In the genomic region with DNA sequence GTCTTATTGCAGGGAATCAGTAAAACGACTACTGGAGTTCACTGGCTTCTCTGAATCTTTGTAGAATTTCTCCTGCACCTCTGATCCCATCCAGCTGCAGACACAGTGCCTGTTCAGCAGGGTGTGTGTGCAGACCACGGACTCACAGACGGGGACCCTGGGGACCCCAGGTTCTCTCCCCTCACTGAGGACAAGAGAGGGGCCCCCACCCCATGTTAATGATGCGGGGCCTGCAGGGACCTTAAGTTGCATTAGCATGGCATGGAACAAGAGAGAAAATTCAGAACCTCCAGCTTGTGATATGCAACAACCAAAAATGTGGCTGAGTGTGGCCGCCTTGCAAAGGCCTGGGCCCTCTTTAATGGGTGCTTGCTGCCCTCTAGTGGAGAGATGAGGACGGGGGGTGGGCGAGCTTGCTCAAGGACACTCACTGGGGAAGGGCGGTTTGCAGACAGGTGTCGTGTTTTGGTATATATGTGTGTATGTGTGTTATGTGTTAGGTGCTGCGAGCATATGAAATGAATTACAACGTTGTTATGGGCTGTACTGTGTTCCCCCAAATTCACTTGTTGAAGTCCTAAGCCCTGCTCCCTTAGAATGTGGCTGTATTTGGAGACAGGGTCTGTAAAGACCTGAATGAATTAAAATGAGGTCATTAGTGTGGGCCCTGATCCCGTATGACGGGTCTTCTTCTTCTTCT, we compare ENCODE assay signal across 1 cellular context.
A peak's percentile ranks its signal among the peaks of the same experiment; 100 is the strongest.
TF ChIP-seq lines count a peak whose summit lies in the region.

No MANE protein-coding gene starts in this region.

TF ChIP-seq in K562, 482 proteins besides CTCF, POLR2A, EP300 and RAD21 (continued from another document):
- TF ChIP-seq, protein P1, sequence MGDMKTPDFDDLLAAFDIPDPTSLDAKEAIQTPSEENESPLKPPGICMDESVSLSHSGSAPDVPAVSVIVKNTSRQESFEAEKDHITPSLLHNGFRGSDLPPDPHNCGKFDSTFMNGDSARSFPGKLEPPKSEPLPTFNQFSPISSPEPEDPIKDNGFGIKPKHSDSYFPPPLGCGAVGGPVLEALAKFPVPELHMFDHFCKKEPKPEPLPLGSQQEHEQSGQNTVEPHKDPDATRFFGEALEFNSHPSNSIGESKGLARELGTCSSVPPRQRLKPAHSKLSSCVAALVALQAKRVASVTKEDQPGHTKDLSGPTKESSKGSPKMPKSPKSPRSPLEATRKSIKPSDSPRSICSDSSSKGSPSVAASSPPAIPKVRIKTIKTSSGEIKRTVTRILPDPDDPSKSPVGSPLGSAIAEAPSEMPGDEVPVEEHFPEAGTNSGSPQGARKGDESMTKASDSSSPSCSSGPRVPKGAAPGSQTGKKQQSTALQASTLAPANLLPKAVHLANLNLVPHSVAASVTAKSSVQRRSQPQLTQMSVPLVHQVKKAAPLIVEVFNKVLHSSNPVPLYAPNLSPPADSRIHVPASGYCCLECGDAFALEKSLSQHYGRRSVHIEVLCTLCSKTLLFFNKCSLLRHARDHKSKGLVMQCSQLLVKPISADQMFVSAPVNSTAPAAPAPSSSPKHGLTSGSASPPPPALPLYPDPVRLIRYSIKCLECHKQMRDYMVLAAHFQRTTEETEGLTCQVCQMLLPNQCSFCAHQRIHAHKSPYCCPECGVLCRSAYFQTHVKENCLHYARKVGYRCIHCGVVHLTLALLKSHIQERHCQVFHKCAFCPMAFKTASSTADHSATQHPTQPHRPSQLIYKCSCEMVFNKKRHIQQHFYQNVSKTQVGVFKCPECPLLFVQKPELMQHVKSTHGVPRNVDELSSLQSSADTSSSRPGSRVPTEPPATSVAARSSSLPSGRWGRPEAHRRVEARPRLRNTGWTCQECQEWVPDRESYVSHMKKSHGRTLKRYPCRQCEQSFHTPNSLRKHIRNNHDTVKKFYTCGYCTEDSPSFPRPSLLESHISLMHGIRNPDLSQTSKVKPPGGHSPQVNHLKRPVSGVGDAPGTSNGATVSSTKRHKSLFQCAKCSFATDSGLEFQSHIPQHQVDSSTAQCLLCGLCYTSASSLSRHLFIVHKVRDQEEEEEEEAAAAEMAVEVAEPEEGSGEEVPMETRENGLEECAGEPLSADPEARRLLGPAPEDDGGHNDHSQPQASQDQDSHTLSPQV (IDR thresholded peaks at IDR 0.05), result no peak
- TF ChIP-seq STAT5B (CRISPR knock-in tag; IDR thresholded peaks at IDR 0.05) (no peak), HSF4 (CRISPR knock-in tag; IDR thresholded peaks at IDR 0.05; ENCODE audit: borderline replicate concordance) (0 out of 2 replicates have a peak, but pooled peaks have one; percentile 44), EGR1 (conservative IDR thresholded peaks at IDR 0.05) (no peak), SREBF1 (IDR thresholded peaks at IDR 0.05; ENCODE audit: borderline replicate concordance, low read depth, low read length) (peak; percentile 63; the same call in 1 of the 2 replicates), ZNF695 (CRISPR knock-in tag; IDR thresholded peaks at IDR 0.05) (no peak)
- TF ChIP-seq, protein P2, sequence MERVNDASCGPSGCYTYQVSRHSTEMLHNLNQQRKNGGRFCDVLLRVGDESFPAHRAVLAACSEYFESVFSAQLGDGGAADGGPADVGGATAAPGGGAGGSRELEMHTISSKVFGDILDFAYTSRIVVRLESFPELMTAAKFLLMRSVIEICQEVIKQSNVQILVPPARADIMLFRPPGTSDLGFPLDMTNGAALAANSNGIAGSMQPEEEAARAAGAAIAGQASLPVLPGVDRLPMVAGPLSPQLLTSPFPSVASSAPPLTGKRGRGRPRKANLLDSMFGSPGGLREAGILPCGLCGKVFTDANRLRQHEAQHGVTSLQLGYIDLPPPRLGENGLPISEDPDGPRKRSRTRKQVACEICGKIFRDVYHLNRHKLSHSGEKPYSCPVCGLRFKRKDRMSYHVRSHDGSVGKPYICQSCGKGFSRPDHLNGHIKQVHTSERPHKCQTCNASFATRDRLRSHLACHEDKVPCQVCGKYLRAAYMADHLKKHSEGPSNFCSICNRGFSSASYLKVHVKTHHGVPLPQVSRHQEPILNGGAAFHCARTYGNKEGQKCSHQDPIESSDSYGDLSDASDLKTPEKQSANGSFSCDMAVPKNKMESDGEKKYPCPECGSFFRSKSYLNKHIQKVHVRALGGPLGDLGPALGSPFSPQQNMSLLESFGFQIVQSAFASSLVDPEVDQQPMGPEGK (CRISPR knock-in tag; IDR thresholded peaks at IDR 0.05; ENCODE audit: borderline replicate concordance), result no peak
TF ChIP-seq in K562: peak in this region for 140.
